Comparison of ENCODE assay signal across 29 cellular contexts in genomic region chr4:74692973-74693372, GRCh38.
DNase-seq lines count a peak whose midpoint lies in the region; ATAC-seq and TF ChIP-seq lines count a peak whose summit lies in the region.
"Had no signal": no experiment of that assay in that cellular context is flagged by ENCODE, and none has a peak within 500 bp of the region (broad histone marks: within the 10 kb centered on the region; RNA-seq: fewer than 3 reads in every experiment).

No MANE protein-coding gene starts in this region.

- no peaks in the 10 kb centered on the region for H3K9me3 Mint-ChIP-seq in CD14-positive monocyte
- no peaks in the 10 kb centered on the region for H3K9me3 Mint-ChIP-seq in activated T-cell treated with anti-CD3 and anti-CD28 coated beads, Interleukin-2, amount 50 U/mL, for 72 hours
- H3K9me3 Mint-ChIP-seq: activated CD4-positive, alpha-beta memory T cell treated with anti-CD3 and anti-CD28 coated beads for 36 hours; activated naive CD4-positive, alpha-beta T cell treated with anti-CD3 and anti-CD28 coated beads, Interleukin-2, amount 10 ng/mL, durations not matched to agents 7 days and 5 days had no signal

- H3K27ac Mint-ChIP-seq in CD14-positive monocyte, result no peak overlapping the region
- H3K27ac Mint-ChIP-seq in activated T-cell treated with anti-CD3 and anti-CD28 coated beads, Interleukin-2, amount 50 U/mL, for 72 hours, result no peak overlapping the region
- H3K27ac Mint-ChIP-seq: activated CD4-positive, alpha-beta memory T cell treated with anti-CD3 and anti-CD28 coated beads for 36 hours; activated naive CD4-positive, alpha-beta T cell treated with anti-CD3 and anti-CD28 coated beads, Interleukin-2, amount 10 ng/mL, durations not matched to agents 7 days and 5 days; progenitor cell of endocrine pancreas had no signal

- DNase-seq in EH (ENCODE audit: low read depth) (peak; percentile 22), esophagus muscularis mucosa (ENCODE audit: extremely low spot score) (no peak), head of caudate nucleus (no peak), CD14-positive monocyte (ENCODE audit: low spot score) (no peak)
- no peak for DNase-seq in activated T-cell treated with anti-CD3 and anti-CD28 coated beads, Interleukin-2, amount 50 U/mL, for 72 hours
- DNase-seq: activated CD4-positive, alpha-beta memory T cell treated with anti-CD3 and anti-CD28 coated beads for 36 hours; activated CD8-positive, alpha-beta memory T cell treated with anti-CD3 and anti-CD28 coated beads, Interleukin-2, amount 50 U/mL, for 4 hours; activated naive CD4-positive, alpha-beta T cell treated with anti-CD3 and anti-CD28 coated beads, Interleukin-2, amount 10 ng/mL, durations not matched to agents 7 days and 5 days; amniotic stem cell; BE2C; cortex of kidney; DMS79; GF-D8; HCEC 1CT; KBM-7; MG63; mucosa of descending colon; NCI-H1436 treated with DMSO at 0.1 percent for 48 hours; NCI-H2107; stimulated activated CD4-positive, alpha-beta T cell treated with anti-CD3 and anti-CD28 coated beads, Interleukin-15, amount 100 ng/mL, for 24 hours; stimulated activated naive CD4-positive, alpha-beta T cell had no signal

- no peak for TF ChIP-seq CTCF in esophagus muscularis mucosa (IDR thresholded peaks at IDR 0.05)
- TF ChIP-seq CTCF in CD14-positive monocyte (IDR thresholded peaks at IDR 0.05), result no peak

- no peaks in the 10 kb centered on the region for H3K36me3 Mint-ChIP-seq in CD14-positive monocyte
- no peaks in the 10 kb centered on the region for H3K36me3 Mint-ChIP-seq in activated T-cell treated with anti-CD3 and anti-CD28 coated beads, Interleukin-2, amount 50 U/mL, for 72 hours (ENCODE audit: insufficient read depth in 2 of 2)
- H3K36me3 Mint-ChIP-seq: activated CD4-positive, alpha-beta memory T cell treated with anti-CD3 and anti-CD28 coated beads for 36 hours; activated naive CD4-positive, alpha-beta T cell treated with anti-CD3 and anti-CD28 coated beads, Interleukin-2, amount 10 ng/mL, durations not matched to agents 7 days and 5 days had no signal

- no peak for ATAC-seq in GM21576 (IDR thresholded peaks at IDR 0.05; ENCODE audit: unreplicated experiment)
- ATAC-seq in activated T-cell treated with anti-CD3 and anti-CD28 coated beads, Interleukin-2, amount 50 U/mL, for 72 hours (replicated peaks in 1 of 2), result no peak
- ATAC-seq: A549, esophagus mucosa, mucosa of descending colon, sciatic nerve had no signal

- WGBS in esophagus muscularis mucosa, result 8% methylated on average over 4 of the region's 4 CpGs

- no peaks in the 10 kb centered on the region for H3K27me3 Mint-ChIP-seq in CD14-positive monocyte (ENCODE audit: low read depth in 3 of 3)
- H3K27me3 Mint-ChIP-seq in activated T-cell treated with anti-CD3 and anti-CD28 coated beads, Interleukin-2, amount 50 U/mL, for 72 hours (ENCODE audit: low read depth), result peaks cover 15% of the 10 kb centered on the region
- H3K27me3 Mint-ChIP-seq: activated naive CD4-positive, alpha-beta T cell treated with anti-CD3 and anti-CD28 coated beads, Interleukin-2, amount 10 ng/mL, durations not matched to agents 7 days and 5 days; progenitor cell of endocrine pancreas had no signal

- no peak overlapping the region for H3K4me3 ChIP-seq in esophagus muscularis mucosa
- no peak overlapping the region for H3K4me3 ChIP-seq in muscle layer of colon (ENCODE audit: low read depth in 1 of 2, low read length in 2 of 2)
- H3K4me3 ChIP-seq in stomach smooth muscle (ENCODE audit: low read length in 2 of 2), result peak overlapping the region in 1 of 2 donors; percentile 6
- H3K4me3 ChIP-seq: A549, MG63, mucosa of descending colon, SK-N-MC had no signal

- peaks cover 5% of the 10 kb centered on the region for H3K4me1 Mint-ChIP-seq in CD14-positive monocyte
- no peaks in the 10 kb centered on the region for H3K4me1 Mint-ChIP-seq in activated T-cell treated with anti-CD3 and anti-CD28 coated beads, Interleukin-2, amount 50 U/mL, for 72 hours (ENCODE audit: low read depth)
- H3K4me1 Mint-ChIP-seq: activated naive CD4-positive, alpha-beta T cell treated with anti-CD3 and anti-CD28 coated beads, Interleukin-2, amount 10 ng/mL, durations not matched to agents 7 days and 5 days had no signal

- no peak for TF ChIP-seq EP300 in esophagus muscularis mucosa (IDR thresholded peaks at IDR 0.05)

- intact Hi-C loops in esophagus muscularis mucosa (cut with DNase I), result loop anchor here (10.0 kb wide), 1 partner anchor 62 kb away; no protein-coding TSS in a partner anchor
- intact Hi-C loops in head of caudate nucleus (cut with DNase I), result no loop called here
- intact Hi-C loops in CD14-positive monocyte (cut with micrococcal nuclease), result no loop called here

- H3K9ac ChIP-seq in muscle layer of colon (ENCODE audit: low read length) (no peak overlapping the region), stomach smooth muscle (ENCODE audit: low read length in 2 of 2) (no peak overlapping the region)

- H3K9me3 ChIP-seq in esophagus muscularis mucosa (no peaks in the 10 kb centered on the region), muscle layer of colon (ENCODE audit: low read length) (no peaks in the 10 kb centered on the region), stomach smooth muscle (ENCODE audit: control insufficient read depth in 2 of 2, low read length in 2 of 2) (no peaks in the 10 kb centered on the region)
- H3K9me3 ChIP-seq: A549, BE2C, MG63, mucosa of descending colon had no signal

- TF ChIP-seq POLR2A in esophagus muscularis mucosa (IDR thresholded peaks at IDR 0.05; ENCODE audit: low read depth), result no peak

- peaks cover 0 to 48% (median 45%) of the 10 kb centered on the region in 4 donors for H3K4me1 ChIP-seq in esophagus muscularis mucosa
- H3K4me1 ChIP-seq in muscle layer of colon (ENCODE audit: insufficient read depth, low read length), result peaks cover 37% of the 10 kb centered on the region
- H3K4me1 ChIP-seq in stomach smooth muscle (ENCODE audit: control insufficient read depth, insufficient read depth, low read length), result peaks cover 19% of the 10 kb centered on the region
- H3K4me1 ChIP-seq: A549, BE2C had no signal

- no peaks in the 10 kb centered on the region for H3K36me3 ChIP-seq in esophagus muscularis mucosa
- H3K36me3 ChIP-seq in muscle layer of colon (ENCODE audit: insufficient read depth, low read length), result no peaks in the 10 kb centered on the region
- H3K36me3 ChIP-seq in stomach smooth muscle (ENCODE audit: control insufficient read depth in 2 of 2, insufficient read depth in 2 of 2, low read length in 2 of 2), result no peaks in the 10 kb centered on the region
- H3K36me3 ChIP-seq: BE2C, MG63 had no signal

- H3K4me3 Mint-ChIP-seq in CD14-positive monocyte, result no peak overlapping the region
- no peak overlapping the region for H3K4me3 Mint-ChIP-seq in activated T-cell treated with anti-CD3 and anti-CD28 coated beads, Interleukin-2, amount 50 U/mL, for 72 hours
- H3K4me3 Mint-ChIP-seq: activated CD4-positive, alpha-beta memory T cell treated with anti-CD3 and anti-CD28 coated beads for 36 hours; activated naive CD4-positive, alpha-beta T cell treated with anti-CD3 and anti-CD28 coated beads, Interleukin-2, amount 10 ng/mL, durations not matched to agents 7 days and 5 days had no signal

- no peaks in the 10 kb centered on the region for H3K27me3 ChIP-seq in esophagus muscularis mucosa
- H3K27me3 ChIP-seq in muscle layer of colon (ENCODE audit: control insufficient read depth in 1 of 2, insufficient read depth in 2 of 2, low read length in 2 of 2), result no peaks in the 10 kb centered on the region
- H3K27me3 ChIP-seq in stomach smooth muscle (ENCODE audit: control insufficient read depth in 1 of 2, insufficient read depth in 2 of 2, low read length in 2 of 2), result no peaks in the 10 kb centered on the region
- H3K27me3 ChIP-seq: BE2C, MG63 had no signal

- H3K27ac ChIP-seq in esophagus muscularis mucosa (replicated peaks in 1 of 4) (peak overlapping the region; percentile 77 to 83 (median 81)), muscle layer of colon (ENCODE audit: low read depth, low read length) (peak overlapping the region; percentile 85), stomach smooth muscle (ENCODE audit: low read length) (peak overlapping the region; percentile 8)
- H3K27ac ChIP-seq: A549, SK-N-MC had no signal

Comparison
In these comparisons a context has a peak if more than half of its experiments do, and no peak if none do; other contexts are left out.
1. H3K27ac ChIP-seq: peak in every context shown above with its lines; median percentile 85 in muscle layer of colon; 81 in esophagus muscularis mucosa; 8 in stomach smooth muscle.